Comparison of ENCODE assay signal across 9 cellular contexts in genomic region chr14:22814945-22815713, GRCh38. TPM values are rescaled to one million over a fixed set of nuclear protein-coding genes. Genes with fewer than 3 reads are reported as not detected.
DNase-seq lines count a peak whose midpoint lies in the region; ATAC-seq and TF ChIP-seq lines count a peak whose summit lies in the region.
"Had no signal": no experiment of that assay in that cellular context is flagged by ENCODE, and none has a peak within 500 bp of the region (broad histone marks: within the 10 kb centered on the region; RNA-seq: fewer than 3 reads in every experiment).

TSS of gene SLC7A7 (minus strand) at chr14:22815435. CDS start at chr14:22813398, 2,037 bp downstream.

- TF ChIP-seq CTCF in OCI-LY3 (IDR thresholded peaks at IDR 0.05; ENCODE audit: low read depth, low read length) (no peak), glutamatergic neuron (IDR thresholded peaks at IDR 0.05; ENCODE audit: partially characterized antibody, unreplicated experiment) (no peak), GM20000 (IDR thresholded peaks at IDR 0.05; ENCODE audit: extremely low read depth, missing control alignments) (no peak)

- H3K27ac ChIP-seq in OCI-LY3 (ENCODE audit: low read length) = peak within 1 kb of the TSS; percentile 38

- peak; percentile 0 for TF ChIP-seq POLR2A in GM18505 (IDR thresholded peaks at IDR 0.05; ENCODE audit: borderline replicate concordance, extremely low read depth, insufficient read depth, insufficient read length)

- no peaks in the 10 kb centered on the region for H3K9me3 ChIP-seq in OCI-LY3 (ENCODE audit: insufficient read depth, low read length)

- no peak for ATAC-seq in GM18505 (IDR thresholded peaks at IDR 0.05; ENCODE audit: unreplicated experiment)
- ATAC-seq in HG03045 (IDR thresholded peaks at IDR 0.05; ENCODE audit: unreplicated experiment) = no peak

- H3K27me3 Mint-ChIP-seq in glutamatergic neuron (ENCODE audit: unreplicated experiment) = no peaks in the 10 kb centered on the region

- peak within 1 kb of the TSS; percentile 63 for H2AFZ ChIP-seq in OCI-LY3 (ENCODE audit: low read depth, low read length)

- H3K27me3 ChIP-seq in OCI-LY3 (ENCODE audit: low read depth, low read length) = no peaks in the 10 kb centered on the region

- H4K20me1 ChIP-seq in OCI-LY3 (ENCODE audit: insufficient read depth, low read length) = no peaks in the 10 kb centered on the region

- peaks cover 2% of the 10 kb centered on the region for H3K9me3 Mint-ChIP-seq in glutamatergic neuron (ENCODE audit: unreplicated experiment)

- H3K27ac Mint-ChIP-seq in glutamatergic neuron (ENCODE audit: unreplicated experiment) = peak within 1 kb of the TSS; percentile 15

- peaks cover 13% of the 10 kb centered on the region for H3K4me1 Mint-ChIP-seq in glutamatergic neuron (ENCODE audit: low read depth, unreplicated experiment)

- H3K4me3 ChIP-seq in OCI-LY3 (ENCODE audit: low read length) = peak within 1 kb of the TSS; percentile 21; the same call in 1 of the 2 replicates

- peaks cover 51% of the 10 kb centered on the region for H3K4me1 ChIP-seq in OCI-LY3 (ENCODE audit: low read length)

- peak within 1 kb of the TSS; percentile 57 for H3K4me2 ChIP-seq in OCI-LY3 (ENCODE audit: low read length)

- H3K9ac ChIP-seq in OCI-LY3 (ENCODE audit: low read length) = peak within 1 kb of the TSS; percentile 49

- no peaks in the 10 kb centered on the region for H3K36me3 ChIP-seq in OCI-LY3 (replicated peaks; ENCODE audit: low read depth, low read length)

- no peaks in the 10 kb centered on the region for H3K79me2 ChIP-seq in OCI-LY3 (ENCODE audit: low read length)

- DNase-seq in glutamatergic neuron (peak; percentile 23), renal cortical epithelial cell (ENCODE audit: low read depth) (peak; percentile 72), NCI-H146 (lab: John Stamatoyannopoulos, UW) (no peak), GM20000 (ENCODE audit: low spot score) (no peak), kidney glomerular epithelial cell (lab: John Stamatoyannopoulos, UW) (no peak)
- DNase-seq: SW 1271 had no signal

- no peaks in the 10 kb centered on the region for H3K36me3 Mint-ChIP-seq in glutamatergic neuron (ENCODE audit: unreplicated experiment)

- peak within 1 kb of the TSS; percentile 21 for H3K4me3 Mint-ChIP-seq in glutamatergic neuron (ENCODE audit: unreplicated experiment)

RNA-seq across cellular contexts. Expression of gene SLC7A7, which starts in this region (rescaled TPM):
- total RNA-seq in glutamatergic neuron (ENCODE audit: unreplicated experiment) = 1.7 TPM
- total RNA-seq in renal cortical epithelial cell = 12.7 and 18.4 TPM in 2 replicates

Comparison
In these comparisons a context has a peak if more than half of its experiments do, and no peak if none do; other contexts are left out.
1. DNase-seq: peak in glutamatergic neuron (single experiment) and renal cortical epithelial cell (single experiment); none in NCI-H146 (single experiment), GM20000 (single experiment) and kidney glomerular epithelial cell (single experiment).